Comparison of ENCODE assay signal across 26 cellular contexts in the genomic region with DNA sequence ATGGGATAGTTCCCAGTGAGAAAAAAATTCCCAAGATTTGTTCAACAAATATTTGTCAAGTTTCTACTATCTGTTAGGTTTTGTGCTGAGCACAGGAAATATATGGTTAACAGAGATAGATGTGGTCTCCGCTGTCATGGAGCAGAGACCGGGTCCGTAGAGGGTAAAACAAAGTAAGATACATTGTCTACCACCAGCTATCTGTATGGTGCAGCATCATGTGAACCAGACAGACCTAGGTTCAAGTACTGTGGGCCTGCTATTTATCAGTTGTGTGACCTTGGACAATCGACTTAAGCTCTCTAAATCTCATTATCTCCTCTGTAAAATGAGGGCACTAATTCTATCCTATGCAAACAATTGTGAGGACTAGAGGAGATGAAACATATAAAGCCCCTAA.
DNase-seq lines count a peak whose midpoint lies in the region; ATAC-seq, FAIRE-seq and TF ChIP-seq lines count a peak whose summit lies in the region.
"Had no signal": no experiment of that assay in that cellular context is flagged by ENCODE, and none has a peak within 500 bp of the region (broad histone marks: within the 10 kb centered on the region; RNA-seq: fewer than 3 reads in every experiment).

No MANE protein-coding gene starts in this region.

- H3K4me2 ChIP-seq in Loucy (ENCODE audit: low read depth, low read length, poor library complexity, severe bottlenecking), result peak overlapping the region; percentile 52
- H3K4me2 ChIP-seq in K562 (ENCODE audit: insufficient read depth, low read length), result no peak overlapping the region
- no peak overlapping the region for H3K4me2 ChIP-seq in HepG2 (ENCODE audit: low read depth, low read length)
- H3K4me2 ChIP-seq: PC-9 had no signal

- H2AFZ ChIP-seq in Loucy (ENCODE audit: low read length), result no peak overlapping the region; the same call in 1 of the 2 replicates
- H2AFZ ChIP-seq in K562 (ENCODE audit: low read depth, low read length), result no peak overlapping the region
- no peak overlapping the region for H2AFZ ChIP-seq in HepG2 (ENCODE audit: low read length)
- H2AFZ ChIP-seq: GM23248, PC-9 had no signal

- H3K9me3 ChIP-seq in Loucy (ENCODE audit: insufficient read depth, low read depth, low read length) (no peaks in the 10 kb centered on the region), K562 (replicated peaks; ENCODE audit: control insufficient read depth, insufficient read depth, low read depth, low read length) (no peaks in the 10 kb centered on the region), HepG2 (ENCODE audit: low read length) (no peaks in the 10 kb centered on the region)
- H3K9me3 ChIP-seq in effector memory CD4-positive, alpha-beta T cell (ENCODE audit: control insufficient read depth, low read length), result no peaks in the 10 kb centered on the region
- H3K9me3 ChIP-seq: Caco-2, SJCRH30 had no signal

- H3K36me3 ChIP-seq in Loucy (ENCODE audit: insufficient read depth, low read length) (no peaks in the 10 kb centered on the region), K562 (ENCODE audit: control insufficient read depth, insufficient read depth, low read length) (no peaks in the 10 kb centered on the region), HepG2 (replicated peaks in 1 of 2; ENCODE audit: control insufficient read depth in 1 of 2, insufficient read depth in 2 of 2, low read length in 2 of 2) (no peaks in the 10 kb centered on the region)
- no peaks in the 10 kb centered on the region for H3K36me3 ChIP-seq in effector memory CD4-positive, alpha-beta T cell (ENCODE audit: control insufficient read depth, insufficient read depth, low read length)
- H3K36me3 ChIP-seq: SJCRH30 had no signal

- H4K20me1 ChIP-seq in Loucy (ENCODE audit: insufficient read depth, low read length, poor library complexity, severe bottlenecking) (no peaks in the 10 kb centered on the region), K562 (replicated peaks; ENCODE audit: control insufficient read depth, insufficient read depth, low read length) (no peaks in the 10 kb centered on the region), HepG2 (ENCODE audit: insufficient read depth, low read length) (no peaks in the 10 kb centered on the region)

- 2% methylated on average over 4 of the region's 4 CpGs for WGBS in K562 (ENCODE audit: insufficient coverage, low coverage, missing lambda C conversion rate)
- 21% methylated on average over 4 of the region's 4 CpGs for WGBS in HepG2 (ENCODE audit: low lambda C conversion rate)

- BruUV-seq in K562 (replicated peaks; lab: Mats Ljungman, UMichigan) (no TSS peak), HepG2 (replicated peaks; lab: Mats Ljungman, UMichigan) (no TSS peak)

- peak; percentile 16; the same call in 1 of the 2 replicates for TF ChIP-seq EP300 in K562 (IDR thresholded peaks at IDR 0.05; ENCODE audit: low read length)
- TF ChIP-seq EP300 in HepG2 (IDR thresholded peaks at IDR 0.05; ENCODE audit: low read depth in 2 of 2, low read length in 2 of 2), result no peak
- no peak for TF ChIP-seq EP300 in HepG2 (CRISPR knock-in tag; IDR thresholded peaks at IDR 0.05; ENCODE audit: borderline replicate concordance)

- H3F3A ChIP-seq in Loucy (ENCODE audit: low read depth), result 0 out of 2 replicates have a peak, but pooled peaks cover 3% of the 10 kb centered on the region

- TF ChIP-seq POLR2A in K562 (conservative IDR thresholded peaks at IDR 0.05) (no peak), HepG2 (IDR thresholded peaks at IDR 0.05; ENCODE audit: insufficient read depth in 1 of 2, low read depth in 2 of 2, low read length in 2 of 2) (no peak)

- CTCF ChIA-PET in K562 (lab: Yijun Ruan, JAX; ENCODE audit: low intra/inter-chr PET ratio), result no interaction called here
- CTCF ChIA-PET in HepG2 (lab: Yijun Ruan, JAX; ENCODE audit: low intra/inter-chr PET ratio, low total read pairs), result no interaction called here

- no peaks in the 10 kb centered on the region for H3K9me1 ChIP-seq in K562 (ENCODE audit: control insufficient read depth, insufficient read depth, low read length)

- H3K27me3 ChIP-seq in Loucy (ENCODE audit: insufficient read depth, low read length, poor library complexity, severe bottlenecking) (no peaks in the 10 kb centered on the region), K562 (ENCODE audit: control insufficient read depth in 2 of 2, insufficient read depth in 2 of 2, low read length in 2 of 2) (no peaks in the 10 kb centered on the region), HepG2 (ENCODE audit: control insufficient read depth in 1 of 2, insufficient read depth in 2 of 2, low read length in 2 of 2) (no peaks in the 10 kb centered on the region)
- no peaks in the 10 kb centered on the region for H3K27me3 ChIP-seq in effector memory CD4-positive, alpha-beta T cell (replicated peaks; ENCODE audit: control insufficient read depth, insufficient read depth, low read length, poor library complexity, severe bottlenecking)
- H3K27me3 ChIP-seq: SJCRH30 had no signal

- intact Hi-C loops in K562 (cut with micrococcal nuclease) (loop anchor here (5.0 kb wide), 1 partner anchor 110 kb away; a partner anchor contains a TSS), HepG2 (cut with micrococcal nuclease; ENCODE audit: unreplicated experiment) (no loop called here)

- H3K9ac ChIP-seq in Loucy (ENCODE audit: low read depth, low read length, poor library complexity, severe bottlenecking) (peak overlapping the region; percentile 25), K562 (ENCODE audit: insufficient read depth in 1 of 2, low read depth in 2 of 2, low read length in 2 of 2) (no peak overlapping the region), HepG2 (ENCODE audit: insufficient read depth, low read depth, low read length) (no peak overlapping the region)
- H3K9ac ChIP-seq: GM23248 had no signal

- H3K27ac ChIP-seq in K562 (ENCODE audit: extremely low read depth, low read depth, low read length), result no peak overlapping the region
- no peak overlapping the region for H3K27ac ChIP-seq in effector memory CD4-positive, alpha-beta T cell (ENCODE audit: insufficient read depth, low read length, poor library complexity, severe bottlenecking)
- no peak overlapping the region for H3K27ac ChIP-seq in HepG2 (ENCODE audit: extremely low read length, insufficient read depth, low read length)
- H3K27ac ChIP-seq: GM23248, PC-9, SJCRH30 had no signal

- H3K4me1 ChIP-seq in Loucy (ENCODE audit: insufficient read depth, low read length, poor library complexity, severe bottlenecking), result peaks cover 37% of the 10 kb centered on the region
- peaks cover 0 to 20% of the 10 kb centered on the region in 2 experiments; a peak in 4 of 5 replicates for H3K4me1 ChIP-seq in K562 (replicated peaks in 1 of 2; ENCODE audit: control insufficient read depth in 2 of 2, insufficient read depth in 2 of 2, low read length in 2 of 2)
- no peaks in the 10 kb centered on the region for H3K4me1 ChIP-seq in effector memory CD4-positive, alpha-beta T cell (ENCODE audit: control insufficient read depth, insufficient read depth, low read length, poor library complexity, severe bottlenecking)
- no peaks in the 10 kb centered on the region for H3K4me1 ChIP-seq in HepG2 (ENCODE audit: insufficient read depth, low read length)
- H3K4me1 ChIP-seq: Caco-2, SJCRH30 had no signal

- peak overlapping the region; percentile 12 for H3K4me3 ChIP-seq in Loucy (ENCODE audit: low read length, poor library complexity, severe bottlenecking)
- H3K4me3 ChIP-seq in K562, result no peak overlapping the region
- no peak overlapping the region for H3K4me3 ChIP-seq in effector memory CD4-positive, alpha-beta T cell (ENCODE audit: insufficient read depth, low read depth, low read length, poor library complexity, severe bottlenecking)
- H3K4me3 ChIP-seq in HepG2 (replicated peaks in 1 of 3; ENCODE audit: insufficient read depth in 1 of 3, low read depth in 2 of 3, low read length in 3 of 3), result no peak overlapping the region
- H3K4me3 ChIP-seq: GM23248, PC-9, SJCRH30 had no signal

- POLR2A ChIA-PET in K562 (lab: Yijun Ruan, JAX), result interaction anchor here (0.6 kb wide), 1 partner anchor 24 kb away, joined by 3 read pairs; no protein-coding TSS in a partner anchor
- POLR2A ChIA-PET in HepG2 (lab: Yijun Ruan, JAX), result no interaction called here

- no peaks in the 10 kb centered on the region for H3K79me2 ChIP-seq in Loucy (ENCODE audit: insufficient read depth, low read length)
- no peaks in the 10 kb centered on the region for H3K79me2 ChIP-seq in K562 (ENCODE audit: control insufficient read depth, insufficient read depth, low read length)
- H3K79me2 ChIP-seq in HepG2 (ENCODE audit: insufficient read depth, low read length), result no peaks in the 10 kb centered on the region

- DNase-seq in SK-N-DZ (ENCODE audit: low spot score) (peak; percentile 62), K562 (ENCODE audit: extremely low read depth in 1 of 4, low spot score in 3 of 4) (peak in 1 of 4 experiments; percentile 56), HepG2 (ENCODE audit: low spot score) (no peak), NCI-H1436 (lab: John Stamatoyannopoulos, UW) (no peak)
- DNase-seq in effector memory CD4-positive, alpha-beta T cell, result no peak
- DNase-seq: C1 segment of cervical spinal cord; Caco-2; CD4-positive, alpha-beta memory T cell; DMS 273 treated with DMSO at 0.1 percent for 48 hours; DMS79; GF-D8; GM23248; H7; Karpas-422; NCI-H1092 treated with DMSO at 0.1 percent for 48 hours; NCI-H1436 treated with DMSO at 0.1 percent for 48 hours; NCI-H187 treated with DMSO at 0.1 percent for 48 hours; NCI-H2171 treated with DMSO at 0.1 percent for 48 hours; NCI-H345; NCI-H510A treated with DMSO at 0.1 percent for 48 hours; PC-9; SJCRH30 had no signal

- FAIRE-seq in K562 (lab: Jason Lieb, UNC), result no peak
- FAIRE-seq in HepG2 (lab: Jason Lieb, UNC), result no peak
- FAIRE-seq: GM12891 had no signal

- in situ Hi-C loops in K562 (cut with MboI), result no loop called here
- in situ Hi-C loops in HepG2 (cut with HindIII; ENCODE audit: extremely low pct_ligation_motif_present, low pct_unique_long_range_greater_than_20kb), result no loop called here

- no peak for TF ChIP-seq CTCF in Loucy (conservative IDR thresholded peaks at IDR 0.05; ENCODE audit: low read length)
- TF ChIP-seq CTCF in K562 (IDR thresholded peaks at IDR 0.05 in 2 of 3, conservative IDR thresholded peaks at IDR 0.05 in 1 of 3; ENCODE audit: insufficient read depth in 2 of 3, low read depth in 1 of 3, low read length in 3 of 3), result no peak
- TF ChIP-seq CTCF in HepG2 (CRISPR knock-in tag; IDR thresholded peaks at IDR 0.05), result no peak

- TF ChIP-seq RAD21 in K562 (CRISPR knock-in tag; conservative IDR thresholded peaks at IDR 0.05 in 1 of 2, IDR thresholded peaks at IDR 0.05 in 1 of 2) (no peak), HepG2 (CRISPR knock-in tag; IDR thresholded peaks at IDR 0.05) (no peak)

- ATAC-seq in K562 (peak; percentile 46; the same call in 2 of the 3 replicates), HepG2 (no peak), GM21529 (IDR thresholded peaks at IDR 0.05; ENCODE audit: unreplicated experiment) (no peak)
- ATAC-seq: Right ventricle myocardium inferior had no signal

- no peaks in the 10 kb centered on the region for H3K9me2 ChIP-seq in Loucy (replicated peaks; ENCODE audit: low read depth, low read length)

TF ChIP-seq in K562, 482 proteins besides CTCF, POLR2A, EP300 and RAD21 (continues in another document):
- no peak for TF ChIP-seq ZNF583 (CRISPR knock-in tag; IDR thresholded peaks at IDR 0.05)
- TF ChIP-seq NCOR1 (IDR thresholded peaks at IDR 0.05), result peak; percentile 48; the same call in 1 of the 2 replicates

TF ChIP-seq in HepG2, 621 proteins besides CTCF, POLR2A, EP300 and RAD21 (continues in another document):
- TF ChIP-seq ZNF768 (CRISPR knock-in tag; IDR thresholded peaks at IDR 0.05) (no peak), ZNF335 (CRISPR knock-in tag; IDR thresholded peaks at IDR 0.05) (no peak)
